26 cellular contexts compared by ENCODE assay signal in genomic region chr13:28699246-28699645, GRCh38.
"Had no signal": no experiment of that assay in that cellular context is flagged by ENCODE, and none has a peak within 500 bp of the region (broad histone marks: within the 10 kb centered on the region; RNA-seq: fewer than 3 reads in every experiment).

No MANE protein-coding gene starts in this region.

- FAIRE-seq: urothelium cell line had no signal

- DNase-seq: stimulated activated CD4-positive, alpha-beta T cell treated with anti-CD3 and anti-CD28 coated beads, Interleukin-2, amount 100 ng/mL, for 24 hours; stimulated activated CD4-positive, alpha-beta T cell treated with anti-CD3 and anti-CD28 coated beads, Interleukin-2, amount 100 ng/mL, for 48 hours; stimulated activated CD4-positive, alpha-beta T cell treated with anti-CD3 and anti-CD28 coated beads, Interleukin-4, amount 100 ng/mL, for 1 hour; stimulated activated CD4-positive, alpha-beta T cell treated with anti-CD3 and anti-CD28 coated beads, Interleukin-4, amount 100 ng/mL, for 24 hours; stimulated activated CD4-positive, alpha-beta T cell treated with anti-CD3 and anti-CD28 coated beads, Interleukin-4, amount 100 ng/mL, for 4 hours; stimulated activated CD8-positive, alpha-beta memory T cell treated with anti-CD3 and anti-CD28 coated beads, Interleukin-4, amount 100 ng/mL, for 48 hours; stimulated activated naive B cell treated with anti-CD40 and anti-IgM and Interleukin-4, amounts not matched to agents 10 μg/mL and 1 μg/mL and 100 μg/mL, for 72 hours; stimulated activated naive CD4-positive, alpha-beta T cell; stimulated activated naive CD4-positive, alpha-beta T cell treated with Interleukin-2 at 50 U/mL for 16 hours; stimulated activated naive CD8-positive, alpha-beta T cell treated with anti-CD3 and anti-CD28 coated beads, Interleukin-15, amount 100 ng/mL, for 72 hours; stimulated activated naive CD8-positive, alpha-beta T cell treated with anti-CD3 and anti-CD28 coated beads, Interleukin-15, Interleukin-2, amounts not matched to agents 100 U/mL and 50 U/mL, for 24 hours; stomach; testis; thyroid gland; tibial artery; trophoblast cell; upper lobe of left lung; upper lobe of right lung; uterus had no signal

- H3K4me3 ChIP-seq: stomach, suprapubic skin, testis, thoracic aorta, thyroid gland, tibial artery, tibial nerve, upper lobe of left lung, upper lobe of right lung, uterus, vagina had no signal

- ATAC-seq: stimulated activated effector memory CD8-positive, alpha-beta T cell treated with anti-CD3 and anti-CD28 coated beads, Interleukin-12 subunit alpha, Interleukin-12 subunit beta, amount 100 ng/mL, for 72 hours; stimulated activated memory B cell treated with anti-CD40 and anti-IgM and Interleukin-4, amounts not matched to agents 10 μg/mL and 1 μg/mL and 100 μg/mL, for 72 hours; stimulated activated naive B cell treated with anti-CD40 and anti-IgM and Interleukin-4, amounts not matched to agents 10 μg/mL and 1 μg/mL and 100 μg/mL, for 72 hours; stimulated activated naive CD8-positive, alpha-beta T cell treated with anti-CD3 and anti-CD28 coated beads, Interleukin-15, amount 100 ng/mL, for 72 hours; stimulated activated naive CD8-positive, alpha-beta T cell treated with anti-CD3 and anti-CD28 coated beads, Interleukin-15, Interleukin-2, amounts not matched to agents 100 U/mL and 50 U/mL, for 24 hours; upper lobe of right lung had no signal

- H3K36me3 ChIP-seq: thyroid gland had no signal

- H3K27ac ChIP-seq: stomach, suprapubic skin, testis, thoracic aorta, thyroid gland, tibial artery, tibial nerve, upper lobe of left lung, upper lobe of right lung, uterus, vagina had no signal

- H3K4me1 ChIP-seq: stomach, testis, thyroid gland, tibial artery, tibial nerve, upper lobe of right lung, uterus, vagina had no signal

- H3K27me3 ChIP-seq: stomach, suprapubic skin, testis, thyroid gland, tibial artery, tibial nerve, upper lobe of left lung, upper lobe of right lung, uterus, vagina had no signal

- H3K9me3 ChIP-seq: stomach, suprapubic skin, testis, thoracic aorta, thyroid gland, tibial artery, tibial nerve, upper lobe of left lung, upper lobe of right lung, uterus, vagina had no signal
